Comparison of ENCODE assay signal across 1 cellular context in genomic region chr10:90394306-90394705, GRCh38.
TF ChIP-seq lines count a peak whose summit lies in the region.

No MANE protein-coding gene starts in this region.

TF ChIP-seq in GM12878, 131 proteins besides CTCF, POLR2A, EP300 and RAD21 (continued from another document):
- peak; percentile 35; the same call in 1 of the 2 replicates for TF ChIP-seq ZBTB40 (IDR thresholded peaks at IDR 0.05; ENCODE audit: borderline replicate concordance)
- no peak for TF ChIP-seq CREB1 (IDR thresholded peaks at IDR 0.05; ENCODE audit: low read depth)
- no peak for TF ChIP-seq BRCA1 (IDR thresholded peaks at IDR 0.05; ENCODE audit: low read depth, low read length)
TF ChIP-seq in GM12878: peak in this region for 1.
